In the genomic region with DNA sequence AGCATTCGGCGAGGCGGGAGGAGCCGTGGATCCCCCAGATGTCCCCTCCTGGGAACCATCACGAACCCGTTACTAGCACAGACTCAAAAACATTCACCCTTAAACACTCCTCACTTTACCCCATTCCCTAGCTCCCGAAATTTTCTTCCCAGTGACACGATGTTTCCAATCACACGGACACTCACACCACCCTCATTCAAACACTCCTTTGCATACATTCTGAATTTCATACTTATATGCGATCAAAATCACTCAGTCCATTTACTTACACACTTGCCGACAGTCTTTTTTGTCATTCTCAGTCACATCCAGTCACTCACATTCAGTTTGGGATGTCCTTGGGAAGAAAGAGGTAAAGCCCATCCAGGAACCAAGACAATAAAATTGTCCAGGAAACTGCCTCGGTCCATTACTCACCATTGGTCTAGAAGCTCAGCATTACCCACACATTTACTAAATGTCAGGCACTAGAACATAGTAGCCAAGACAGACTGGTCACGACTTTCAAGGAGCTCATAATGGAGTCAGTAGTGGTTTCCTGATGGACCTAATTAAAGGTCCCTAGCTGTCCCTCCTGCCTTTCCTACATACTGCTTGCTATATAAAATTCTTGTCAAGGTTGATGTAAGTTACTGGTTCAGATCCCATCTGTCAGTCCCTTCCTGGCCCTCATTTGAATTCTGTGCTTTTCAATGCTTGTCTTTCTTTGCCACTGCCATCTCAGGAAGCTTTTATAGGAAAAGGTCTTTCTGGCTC, we compare ENCODE assay signal across 8 cellular contexts. TPM values are rescaled to one million over a fixed set of nuclear protein-coding genes. Genes with fewer than 3 reads are reported as not detected.
DNase-seq lines count a peak whose midpoint lies in the region; ATAC-seq and TF ChIP-seq lines count a peak whose summit lies in the region.

No MANE protein-coding gene starts in this region.

- intact Hi-C loops in OCI-LY7 (cut with micrococcal nuclease; ENCODE audit: unreplicated experiment) = loop anchor here (2.0 kb wide), 1 partner anchor 74 kb away; the partner anchor contains the start of gene TMCO6

- no peaks in the 10 kb centered on the region for H3K27me3 ChIP-seq in SK-N-SH (ENCODE audit: insufficient read depth)
- no peaks in the 10 kb centered on the region for H3K27me3 ChIP-seq in parathyroid adenoma (ENCODE audit: control insufficient read depth, insufficient read depth, low read length)
- H3K27me3 ChIP-seq in HAP-1 (ENCODE audit: low read depth) = no peaks in the 10 kb centered on the region

- POLR2A ChIA-PET in SK-N-SH (lab: Yijun Ruan, JAX) = interaction anchor here (1.4 kb wide), 1 partner anchor 16 kb away, joined by 4 read pairs; no protein-coding TSS in a partner anchor
- POLR2A ChIA-PET in OCI-LY7 (lab: Charles Lee) = interaction anchor here (0.6 to 1.6 kb wide), 8 partner anchors 8 to 991 kb away, joined by 3 to 5 read pairs (median 3); partner anchors contain the start of genes ANKHD1, IK, NDUFA2 and SRA1

- peak overlapping the region; percentile 85 to 97 for H3K4me3 ChIP-seq in SK-N-SH (ENCODE audit: low read depth in 2 of 2, low read length in 1 of 2)
- H3K4me3 ChIP-seq in OCI-LY7 (ENCODE audit: low read depth, low read length, poor library complexity, severe bottlenecking) = peak overlapping the region; percentile 87
- peak overlapping the region; percentile 80 for H3K4me3 ChIP-seq in parathyroid adenoma (ENCODE audit: low read depth, low read length)
- no peak overlapping the region for H3K4me3 ChIP-seq in HAP-1

- H3K9me2 ChIP-seq in SK-N-SH (no peaks in the 10 kb centered on the region), OCI-LY7 (ENCODE audit: insufficient read depth, low read length) (no peaks in the 10 kb centered on the region)

- peak overlapping the region; percentile 80 for H3K9ac ChIP-seq in SK-N-SH
- no peak overlapping the region for H3K9ac ChIP-seq in parathyroid adenoma

- H3K79me2 ChIP-seq in SK-N-SH (ENCODE audit: insufficient read depth) (peaks cover 28% of the 10 kb centered on the region), OCI-LY7 (ENCODE audit: insufficient read depth, low read depth, low read length) (peaks cover 17% of the 10 kb centered on the region), parathyroid adenoma (no peaks in the 10 kb centered on the region)

- no peak for DNase-seq in SK-N-SH
- DNase-seq in OCI-LY7 (ENCODE audit: low spot score) = peak; percentile 19
- no peak for DNase-seq in epithelial cell of prostate (ENCODE audit: low read depth, low spot score)
- no peak for DNase-seq in HAP-1 (ENCODE audit: low spot score in 2 of 2)

- no peak for TF ChIP-seq RAD21 in SK-N-SH (IDR thresholded peaks at IDR 0.05; ENCODE audit: low read length)

- TF ChIP-seq EP300 in SK-N-SH (IDR thresholded peaks at IDR 0.05; ENCODE audit: borderline replicate concordance in 1 of 2, low read depth in 1 of 2, low read length in 1 of 2) = no peak

- peaks cover 5% of the 10 kb centered on the region for H3F3A ChIP-seq in SK-N-SH (replicated peaks; ENCODE audit: insufficient read depth)

- in situ Hi-C loops in HAP-1 (cut with MboI; ENCODE audit: low sequenced_read_pairs) = no loop called here

- CTCF ChIA-PET in SK-N-SH (lab: Yijun Ruan, JAX) = interaction anchor here (1.1 to 1.4 kb wide), 5 partner anchors 9 to 153 kb away, joined by 3 to 5 read pairs (median 3); no protein-coding TSS in a partner anchor
- CTCF ChIA-PET in OCI-LY7 (lab: Charles Lee; ENCODE audit: unreplicated experiment) = interaction anchor here (0.8 kb wide), 1 partner anchor 74 kb away, joined by 3 read pairs; the partner anchor contains the start of gene TMCO6

- H2AFZ ChIP-seq in SK-N-SH (ENCODE audit: low read depth) = peak overlapping the region; percentile 76
- peak overlapping the region; percentile 90 for H2AFZ ChIP-seq in OCI-LY7 (ENCODE audit: low read length)
- peak overlapping the region; percentile 88 for H2AFZ ChIP-seq in parathyroid adenoma

- H4K20me1 ChIP-seq in SK-N-SH (ENCODE audit: insufficient read depth) = no peaks in the 10 kb centered on the region
- H4K20me1 ChIP-seq in OCI-LY7 (ENCODE audit: insufficient read depth, low read length) = no peaks in the 10 kb centered on the region

- H3K4me2 ChIP-seq in SK-N-SH (peak overlapping the region; percentile 77), OCI-LY7 (ENCODE audit: low read length) (peak overlapping the region; percentile 97), parathyroid adenoma (ENCODE audit: low read length) (peak overlapping the region; percentile 61)

- H3K36me3 ChIP-seq in SK-N-SH (replicated peaks in 1 of 2; ENCODE audit: control insufficient read depth in 1 of 2, insufficient read depth in 2 of 2, low read length in 1 of 2) = peaks cover 8 to 39% of the 10 kb centered on the region in 2 experiments
- H3K36me3 ChIP-seq in OCI-LY7 (ENCODE audit: insufficient read depth, low read length) = peaks cover 40% of the 10 kb centered on the region
- no peaks in the 10 kb centered on the region for H3K36me3 ChIP-seq in parathyroid adenoma (ENCODE audit: control insufficient read depth, insufficient read depth, low read length)
- no peaks in the 10 kb centered on the region for H3K36me3 ChIP-seq in HAP-1 (replicated peaks)

- H3K4me1 ChIP-seq in SK-N-SH (ENCODE audit: control insufficient read depth in 1 of 2, insufficient read depth in 2 of 2, low read depth in 1 of 2, low read length in 1 of 2) = peaks cover 3 to 20% of the 10 kb centered on the region in 2 experiments; a peak in 1 of 4 replicates
- H3K4me1 ChIP-seq in OCI-LY7 (ENCODE audit: insufficient read depth, low read length, poor library complexity, severe bottlenecking) = peaks cover 25% of the 10 kb centered on the region
- H3K4me1 ChIP-seq in parathyroid adenoma = peaks cover 19% of the 10 kb centered on the region
- H3K4me1 ChIP-seq in HAP-1 = no peaks in the 10 kb centered on the region

- 1% methylated on average over 13 of the region's 13 CpGs for WGBS in SK-N-SH (ENCODE audit: low lambda C conversion rate)

- peak overlapping the region; percentile 82 to 90 for H3K27ac ChIP-seq in SK-N-SH (ENCODE audit: low read depth in 2 of 2, low read length in 1 of 2)
- peak overlapping the region; percentile 45 for H3K27ac ChIP-seq in OCI-LY7 (ENCODE audit: low read depth, low read length, poor library complexity, severe bottlenecking)
- peak overlapping the region; percentile 77 for H3K27ac ChIP-seq in epithelial cell of prostate
- peak overlapping the region; percentile 75 for H3K27ac ChIP-seq in parathyroid adenoma

- TF ChIP-seq CTCF in SK-N-SH (IDR thresholded peaks at IDR 0.05) (no peak), OCI-LY7 (conservative IDR thresholded peaks at IDR 0.05; ENCODE audit: low read length) (no peak), parathyroid adenoma (IDR thresholded peaks at IDR 0.05) (no peak)

- BruUV-seq in OCI-LY7 (replicated peaks; lab: Mats Ljungman, UMichigan) = TSS peak; percentile 86

- ATAC-seq in SK-N-SH treated with all-trans-retinoic acid at 6 μM for 48 hours = no peak; the same call in 2 of the 3 replicates
- no peak for ATAC-seq in GM19395 (IDR thresholded peaks at IDR 0.05; ENCODE audit: unreplicated experiment)
- ATAC-seq in HG02678 (IDR thresholded peaks at IDR 0.05; ENCODE audit: unreplicated experiment) = no peak

- H3K9me3 ChIP-seq in SK-N-SH (no peaks in the 10 kb centered on the region), OCI-LY7 (ENCODE audit: low read length) (no peaks in the 10 kb centered on the region), parathyroid adenoma (ENCODE audit: control insufficient read depth, low read length) (no peaks in the 10 kb centered on the region), HAP-1 (no peaks in the 10 kb centered on the region)

TF ChIP-seq in SK-N-SH, 30 proteins besides CTCF, POLR2A, EP300 and RAD21 (continues in another document):
- TF ChIP-seq YY1 (IDR thresholded peaks at IDR 0.05; ENCODE audit: low read depth) = no peak
- no peak for TF ChIP-seq CHD2 (IDR thresholded peaks at IDR 0.05; ENCODE audit: low read length, partially characterized antibody)
- TF ChIP-seq, protein P1, sequence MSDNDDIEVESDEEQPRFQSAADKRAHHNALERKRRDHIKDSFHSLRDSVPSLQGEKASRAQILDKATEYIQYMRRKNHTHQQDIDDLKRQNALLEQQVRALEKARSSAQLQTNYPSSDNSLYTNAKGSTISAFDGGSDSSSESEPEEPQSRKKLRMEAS (IDR thresholded peaks at IDR 0.05; ENCODE audit: low read depth) = no peak

TF ChIP-seq in SK-N-SH treated with all-trans-retinoic acid at 6 μM for 48 hours, 23 proteins besides CTCF, POLR2A, EP300 and RAD21 (continues in another document):
- TF ChIP-seq, protein P2, sequence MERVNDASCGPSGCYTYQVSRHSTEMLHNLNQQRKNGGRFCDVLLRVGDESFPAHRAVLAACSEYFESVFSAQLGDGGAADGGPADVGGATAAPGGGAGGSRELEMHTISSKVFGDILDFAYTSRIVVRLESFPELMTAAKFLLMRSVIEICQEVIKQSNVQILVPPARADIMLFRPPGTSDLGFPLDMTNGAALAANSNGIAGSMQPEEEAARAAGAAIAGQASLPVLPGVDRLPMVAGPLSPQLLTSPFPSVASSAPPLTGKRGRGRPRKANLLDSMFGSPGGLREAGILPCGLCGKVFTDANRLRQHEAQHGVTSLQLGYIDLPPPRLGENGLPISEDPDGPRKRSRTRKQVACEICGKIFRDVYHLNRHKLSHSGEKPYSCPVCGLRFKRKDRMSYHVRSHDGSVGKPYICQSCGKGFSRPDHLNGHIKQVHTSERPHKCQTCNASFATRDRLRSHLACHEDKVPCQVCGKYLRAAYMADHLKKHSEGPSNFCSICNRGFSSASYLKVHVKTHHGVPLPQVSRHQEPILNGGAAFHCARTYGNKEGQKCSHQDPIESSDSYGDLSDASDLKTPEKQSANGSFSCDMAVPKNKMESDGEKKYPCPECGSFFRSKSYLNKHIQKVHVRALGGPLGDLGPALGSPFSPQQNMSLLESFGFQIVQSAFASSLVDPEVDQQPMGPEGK (CRISPR knock-in tag; IDR thresholded peaks at IDR 0.05; ENCODE audit: borderline replicate concordance) = no peak

RNA-seq across cellular contexts. Expression of gene SLC35A4, which starts 0.6 kb away (rescaled TPM):
- 56.2 and 74.9 TPM in 2 replicates for polyA plus RNA-seq in SK-N-SH (2012; rRNA removed)
- 39.3 and 58.7 TPM in 2 replicates for polyA plus RNA-seq in SK-N-SH (2012; cell fraction: cytosol; rRNA removed)
- 54.5 and 59.4 TPM in 2 replicates for polyA plus RNA-seq in SK-N-SH (2012; cell fraction: nucleus; rRNA removed)
- total RNA-seq in OCI-LY7 (2014; rRNA removed; shearing (Covaris generic)) = 19.6 and 29.1 TPM in 2 replicates
- total RNA-seq in OCI-LY7 (2022) = 48.7 TPM in 2 replicates

RNA-seq across cellular contexts. Expression of gene APBB3, which starts 0.8 kb away (rescaled TPM):
- 36.0 and 54.5 TPM in 2 replicates for polyA plus RNA-seq in SK-N-SH (2012; rRNA removed)
- polyA plus RNA-seq in SK-N-SH (2012; cell fraction: cytosol; rRNA removed) = 8.4 and 11.9 TPM in 2 replicates
- 264 and 329 TPM in 2 replicates for polyA plus RNA-seq in SK-N-SH (2012; cell fraction: nucleus; rRNA removed)
- 22.7 and 37.9 TPM in 2 replicates for total RNA-seq in OCI-LY7 (2014; rRNA removed; shearing (Covaris generic))
- 32.1 and 32.2 TPM in 2 replicates for total RNA-seq in OCI-LY7 (2022)

RNA-seq across cellular contexts. Expression of gene SRA1, which starts 7.9 kb away (rescaled TPM):
- polyA plus RNA-seq in SK-N-SH (2012; rRNA removed) = 35.9 and 37.8 TPM in 2 replicates
- 36.1 and 37.2 TPM in 2 replicates for polyA plus RNA-seq in SK-N-SH (2012; cell fraction: cytosol; rRNA removed)
- 52.5 and 70.9 TPM in 2 replicates for polyA plus RNA-seq in SK-N-SH (2012; cell fraction: nucleus; rRNA removed)
- total RNA-seq in OCI-LY7 (2014; rRNA removed; shearing (Covaris generic)) = 18.8 and 19.1 TPM in 2 replicates
- 21.3 and 24.5 TPM in 2 replicates for total RNA-seq in OCI-LY7 (2022)

RNA-seq across cellular contexts. Expression of gene EIF4EBP3, which starts 17.7 kb away (rescaled TPM):
- 1.1 and 1.2 TPM in 2 replicates for polyA plus RNA-seq in SK-N-SH (2012; rRNA removed)
- polyA plus RNA-seq in SK-N-SH (2012; cell fraction: cytosol; rRNA removed) = 0.63 and 0.79 TPM in 2 replicates
- 3.4 and 3.6 TPM in 2 replicates for polyA plus RNA-seq in SK-N-SH (2012; cell fraction: nucleus; rRNA removed)
- 0.98 TPM in 1 of 2 replicates, not detected in the other for total RNA-seq in OCI-LY7 (2014; rRNA removed; shearing (Covaris generic))
- 7.9 and 8.3 TPM in 2 replicates for total RNA-seq in OCI-LY7 (2022)
